2 cellular contexts compared by ENCODE assay signal in genomic region chr21:24290151-24290833, GRCh38.
TF ChIP-seq lines count a peak whose summit lies in the region.

No MANE protein-coding gene starts in this region.

TF ChIP-seq in H1, 55 proteins besides CTCF, POLR2A, EP300 and RAD21 (continued from another document):
- TF ChIP-seq ATF2 (IDR thresholded peaks at IDR 0.05; ENCODE audit: low read length) (no peak), CBX5 (IDR thresholded peaks at IDR 0.05; ENCODE audit: low read depth, low read length) (no peak), EZH2 (IDR thresholded peaks at IDR 0.05; ENCODE audit: low read depth, low read length, severe bottlenecking) (no peak), ATF3 (IDR thresholded peaks at IDR 0.05; ENCODE audit: insufficient read depth, low read depth, low read length) (no peak), SP4 (IDR thresholded peaks at IDR 0.05; ENCODE audit: low read length) (no peak), SIN3A (conservative IDR thresholded peaks at IDR 0.05 in 1 of 2, IDR thresholded peaks at IDR 0.05 in 1 of 2; ENCODE audit: low read depth in 1 of 2, low read length in 2 of 2) (no peak), E2F6 (IDR thresholded peaks at IDR 0.05) (no peak), RFX5 (IDR thresholded peaks at IDR 0.05; ENCODE audit: borderline replicate concordance, low read depth, low read length) (no peak), CTBP2 (IDR thresholded peaks at IDR 0.05; ENCODE audit: borderline replicate concordance, insufficient read depth, insufficient read length, low read length) (no peak), GABPA (IDR thresholded peaks at IDR 0.05; ENCODE audit: borderline replicate concordance, insufficient read depth, low read length) (no peak), SIX5 (IDR thresholded peaks at IDR 0.05; ENCODE audit: low read depth, low read length) (no peak), MAX (IDR thresholded peaks at IDR 0.05) (no peak), USF2 (IDR thresholded peaks at IDR 0.05; ENCODE audit: low read length) (no peak), JUN (IDR thresholded peaks at IDR 0.05; ENCODE audit: low read depth, low read length) (no peak), CHD2 (IDR thresholded peaks at IDR 0.05; ENCODE audit: low read length) (no peak)
TF ChIP-seq in H1: peak in this region for 0.

TF ChIP-seq in WTC11, 78 proteins besides CTCF, POLR2A, EP300 and RAD21 (continued from another document):
- TF ChIP-seq AFF4 (CRISPR knock-in tag; IDR thresholded peaks at IDR 0.05; ENCODE audit: borderline replicate concordance): no peak
- TF ChIP-seq CREM (CRISPR knock-in tag; IDR thresholded peaks at IDR 0.05): no peak
- TF ChIP-seq MXD4 (CRISPR knock-in tag; IDR thresholded peaks at IDR 0.05; ENCODE audit: borderline replicate concordance): no peak
- no peak for TF ChIP-seq FOXK1 (CRISPR knock-in tag; IDR thresholded peaks at IDR 0.05)
- no peak for TF ChIP-seq NR1H2 (CRISPR knock-in tag; IDR thresholded peaks at IDR 0.05)
- no peak for TF ChIP-seq FOXP1 (CRISPR knock-in tag; IDR thresholded peaks at IDR 0.05; ENCODE audit: borderline replicate concordance)
